In genomic region chr3:31567036-31567435, GRCh38 we compare ENCODE assay signal across 1 cellular context.
TF ChIP-seq lines count a peak whose summit lies in the region.

No MANE protein-coding gene starts in this region.

TF ChIP-seq in IMR-90, 13 proteins besides CTCF, POLR2A, EP300 and RAD21:
- no peak for TF ChIP-seq ELK1 (IDR thresholded peaks at IDR 0.05; ENCODE audit: borderline replicate concordance, low read depth, low read length)
- TF ChIP-seq BHLHE40 (IDR thresholded peaks at IDR 0.05; ENCODE audit: low read depth, low read length) = no peak
- no peak for TF ChIP-seq MAFK (IDR thresholded peaks at IDR 0.05; ENCODE audit: low read depth, low read length)
- no peak for TF ChIP-seq RCOR1 (IDR thresholded peaks at IDR 0.05; ENCODE audit: insufficient replicate concordance, low read length)
- TF ChIP-seq CEBPB (IDR thresholded peaks at IDR 0.05; ENCODE audit: low read depth, low read length) = no peak
- TF ChIP-seq FOS (IDR thresholded peaks at IDR 0.05; ENCODE audit: low read depth, low read length) = no peak
- TF ChIP-seq NFE2L2 (IDR thresholded peaks at IDR 0.05; ENCODE audit: low read depth, low read length) = no peak
- TF ChIP-seq CHD1 (IDR thresholded peaks at IDR 0.05; ENCODE audit: low read depth, low read length) = no peak
- no peak for TF ChIP-seq USF2 (IDR thresholded peaks at IDR 0.05; ENCODE audit: low read depth, low read length)
- TF ChIP-seq MXI1 (IDR thresholded peaks at IDR 0.05; ENCODE audit: borderline replicate concordance, low read depth, low read length) = no peak
- no peak for TF ChIP-seq MAZ (IDR thresholded peaks at IDR 0.05; ENCODE audit: borderline replicate concordance, low read depth, low read length)
- no peak for TF ChIP-seq RFX5 (IDR thresholded peaks at IDR 0.05; ENCODE audit: low read depth, low read length)
- TF ChIP-seq SMC3 (IDR thresholded peaks at IDR 0.05; ENCODE audit: low read depth, low read length) = no peak
TF ChIP-seq in IMR-90: peak in this region for 0.
